ENCODE assay signal across 8 cellular contexts in the genomic region with DNA sequence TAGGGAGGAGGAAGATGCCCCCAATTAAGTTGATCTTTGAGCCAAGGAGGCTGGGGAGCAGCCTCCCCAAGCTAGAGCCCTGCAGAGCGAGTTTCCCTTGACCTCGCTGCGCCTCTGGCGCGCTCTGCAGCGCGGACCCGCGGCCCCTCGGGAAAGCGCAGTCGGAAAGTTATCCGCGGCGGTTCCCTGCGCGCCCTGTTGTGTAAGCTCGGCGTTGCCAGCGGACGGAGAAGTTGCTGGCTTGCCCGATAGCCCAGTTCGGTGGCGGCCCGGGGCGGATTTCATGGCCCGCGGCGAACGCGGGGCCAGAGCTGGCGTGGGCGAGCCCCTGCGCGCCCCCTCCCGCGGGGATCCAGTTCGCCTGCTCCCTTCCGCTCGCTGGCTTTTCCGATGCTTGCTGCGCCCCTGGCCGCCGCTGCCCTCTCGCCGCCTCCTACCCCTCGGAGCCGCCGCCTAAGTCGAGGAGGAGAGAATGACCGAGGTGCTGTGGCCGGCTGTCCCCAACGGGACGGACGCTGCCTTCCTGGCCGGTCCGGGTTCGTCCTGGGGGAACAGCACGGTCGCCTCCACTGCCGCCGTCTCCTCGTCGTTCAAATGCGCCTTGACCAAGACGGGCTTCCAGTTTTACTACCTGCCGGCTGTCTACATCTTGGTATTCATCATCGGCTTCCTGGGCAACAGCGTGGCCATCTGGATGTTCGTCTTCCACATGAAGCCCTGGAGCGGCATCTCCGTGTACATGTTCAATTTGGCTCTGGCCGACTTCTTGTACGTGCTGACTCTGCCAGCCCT. TPM values are rescaled to one million over a fixed set of nuclear protein-coding genes. Genes with fewer than 3 reads are reported as not detected.
DNase-seq lines count a peak whose midpoint lies in the region; ATAC-seq and TF ChIP-seq lines count a peak whose summit lies in the region.

No MANE protein-coding gene starts in this region.

- H3K4me1 ChIP-seq in BE2C (no peaks in the 10 kb centered on the region), body of pancreas (peaks cover 13% of the 10 kb centered on the region), iPS-20b (ENCODE audit: insufficient read depth, low read length) (peaks cover 20% of the 10 kb centered on the region), skeletal muscle tissue (ENCODE audit: control insufficient read depth in 3 of 3, insufficient read depth in 3 of 3, low read length in 3 of 3) (peaks cover 3 to 21% (median 4%) of the 10 kb centered on the region in 3 donors)

- 2 to 32% methylated on average over 10 to 73 of the region's 74 CpGs for WGBS in body of pancreas, 2 donors

- peak overlapping the region; percentile 85 for H3K9ac ChIP-seq in iPS-20b (ENCODE audit: low read depth, low read length)
- H3K9ac ChIP-seq in skeletal muscle tissue (ENCODE audit: low read depth in 1 of 3, low read length in 3 of 3) = peak overlapping the region; percentile 69 to 77 (median 71)

- H3K36me3 ChIP-seq in BE2C (no peaks in the 10 kb centered on the region), body of pancreas (replicated peaks in 1 of 2; ENCODE audit: insufficient read depth in 1 of 2, low read depth in 2 of 2) (no peaks in the 10 kb centered on the region), iPS-20b (ENCODE audit: insufficient read depth, low read depth, low read length) (peaks cover 8% of the 10 kb centered on the region), skeletal muscle tissue (ENCODE audit: control insufficient read depth in 3 of 3, insufficient read depth in 3 of 3, low read length in 3 of 3) (no peaks in the 10 kb centered on the region)

- intact Hi-C loops in body of pancreas (cut with DNase I) = no loop called here

- DNase-seq in BE2C = peak; percentile 53
- DNase-seq in NOMO-1 treated with dmso at 0.1 percent for 144 hours (lab: John Stamatoyannopoulos, UW; ENCODE audit: unreplicated experiment) = peak; percentile 84
- peak; percentile 41 to 56 (median 46) for DNase-seq in body of pancreas
- DNase-seq in HuH-7 (ENCODE audit: low spot score) = no peak

- peaks cover 51% of the 10 kb centered on the region for H3K27me3 ChIP-seq in BE2C
- peaks cover 0 to 8% of the 10 kb centered on the region in 2 donors for H3K27me3 ChIP-seq in body of pancreas
- H3K27me3 ChIP-seq in iPS-20b (ENCODE audit: insufficient read depth, low read length) = peaks cover 33% of the 10 kb centered on the region
- peaks cover 0 to 6% (median 0%) of the 10 kb centered on the region in 3 donors for H3K27me3 ChIP-seq in skeletal muscle tissue (ENCODE audit: control insufficient read depth in 3 of 3, insufficient read depth in 3 of 3, low read length in 3 of 3)

- H3K4me3 ChIP-seq in BE2C (ENCODE audit: low read depth, low read length) = peak overlapping the region; percentile 58
- H3K4me3 ChIP-seq in body of pancreas = peak overlapping the region; percentile 22 to 71
- H3K4me3 ChIP-seq in iPS-20b (ENCODE audit: low read length) = peak overlapping the region; percentile 96
- peak overlapping the region; percentile 81 to 88 (median 83) for H3K4me3 ChIP-seq in skeletal muscle tissue (ENCODE audit: low read length in 3 of 3)

- ATAC-seq in GM18519 (IDR thresholded peaks at IDR 0.05; ENCODE audit: low FRiP score, unreplicated experiment) (peak; percentile 37), HG03025 (IDR thresholded peaks at IDR 0.05; ENCODE audit: low FRiP score, unreplicated experiment) (peak; percentile 40), body of pancreas (peak; percentile 73)

- H3K9me3 ChIP-seq in BE2C (no peaks in the 10 kb centered on the region), body of pancreas (no peaks in the 10 kb centered on the region), iPS-20b (ENCODE audit: insufficient read depth, low read depth, low read length) (no peaks in the 10 kb centered on the region), skeletal muscle tissue (ENCODE audit: control insufficient read depth in 3 of 3, low read length in 3 of 3) (no peaks in the 10 kb centered on the region)

- TF ChIP-seq POLR2A in body of pancreas (IDR thresholded peaks at IDR 0.05) = peak in 1 of 3 donors; percentile 24

- TF ChIP-seq CTCF in BE2C (IDR thresholded peaks at IDR 0.05; ENCODE audit: low read depth, low read length) (peak; percentile 37), body of pancreas (IDR thresholded peaks at IDR 0.05) (peak in 3 of 7 experiments; percentile 14 to 26 (median 21))

- H3K27ac ChIP-seq in body of pancreas (peak overlapping the region; percentile 30 to 81 (median 68)), iPS-20b (ENCODE audit: low read length) (no peak overlapping the region), skeletal muscle tissue (ENCODE audit: low read depth, low read length) (peak overlapping the region; percentile 45)

RNA-seq across cellular contexts. Expression of gene P2RY1, which starts 0.6 kb away (rescaled TPM):
- polyA plus RNA-seq in BE2C (2012; ENCODE audit: insufficient read depth, insufficient read length, low read depth) = not detected
- total RNA-seq in body of pancreas (1 to 10 TPM; 5.4 to 6.9 TPM), skeletal muscle tissue (5.2 TPM)
